10 cellular contexts compared by ENCODE assay signal in genomic region chr12:5444520-5444919, GRCh38. TPM values are rescaled to one million over a fixed set of nuclear protein-coding genes. Genes with fewer than 3 reads are reported as not detected.
"Had no signal": no experiment of that assay in that cellular context is flagged by ENCODE, and none has a peak within 500 bp of the region (broad histone marks: within the 10 kb centered on the region; RNA-seq: fewer than 3 reads in every experiment).

No MANE protein-coding gene starts in this region.

- H3K4me2 ChIP-seq: GM23338 had no signal

- H3K27ac ChIP-seq: HL-60 had no signal

- FAIRE-seq: H1, H54, HepG2, K562 had no signal

- DNase-seq: H9, HCEC 1CT, KG1 had no signal

- H2AFZ ChIP-seq: GM23338 had no signal

- ATAC-seq: GM23338, HepG2, K562 had no signal

- H3K4me3 ChIP-seq: GM23338, K562 had no signal

RNA-seq across cellular contexts. Expression of gene NTF3, which starts 12.6 kb away (rescaled TPM):
- total RNA-seq: GM23338, HepG2, HT1080, K562 had no signal
- polyA plus RNA-seq: HepG2, K562 had no signal
